Comparison of ENCODE assay signal across 1 cellular context in the genomic region with DNA sequence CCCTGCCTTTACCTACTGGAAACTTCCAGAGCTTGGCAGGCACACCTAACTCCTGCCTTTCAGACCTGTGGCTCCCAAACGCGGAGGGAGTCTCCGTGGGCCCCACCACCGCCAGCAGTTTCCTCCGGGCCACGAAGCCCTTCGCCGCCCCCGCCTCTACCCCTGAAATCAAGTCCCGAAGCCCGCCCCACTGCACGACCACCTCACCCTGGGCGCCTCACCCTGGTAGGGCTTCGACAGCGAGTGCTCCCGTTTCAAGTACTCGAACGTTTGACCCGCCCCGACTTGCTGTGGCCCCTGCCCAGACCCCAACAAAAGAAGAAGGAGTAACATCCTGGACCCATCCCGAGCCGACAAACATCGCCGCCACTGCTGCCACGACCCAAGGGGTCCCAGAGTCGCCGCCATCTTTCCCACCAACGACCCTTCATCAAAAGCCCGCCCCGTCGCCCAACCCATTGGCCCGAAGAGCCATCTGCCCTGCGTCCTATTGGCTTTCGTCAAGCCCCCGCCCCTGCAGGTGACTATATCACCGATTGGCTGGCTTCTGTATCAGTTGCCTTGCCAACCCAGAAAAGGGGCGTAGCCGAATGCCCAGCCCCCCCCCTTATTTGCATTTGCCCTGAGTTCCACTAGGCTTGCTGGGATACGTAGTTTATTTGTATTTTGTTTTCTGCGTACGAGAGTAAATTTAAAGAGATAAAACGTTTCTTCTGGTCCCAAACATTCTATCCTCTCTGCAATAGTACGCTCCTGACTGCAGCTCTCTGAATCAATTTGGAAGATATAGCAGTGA.
A peak's percentile ranks its signal among the peaks of the same experiment; 100 is the strongest.
TF ChIP-seq lines count a peak whose summit lies in the region.

A gene with protein sequence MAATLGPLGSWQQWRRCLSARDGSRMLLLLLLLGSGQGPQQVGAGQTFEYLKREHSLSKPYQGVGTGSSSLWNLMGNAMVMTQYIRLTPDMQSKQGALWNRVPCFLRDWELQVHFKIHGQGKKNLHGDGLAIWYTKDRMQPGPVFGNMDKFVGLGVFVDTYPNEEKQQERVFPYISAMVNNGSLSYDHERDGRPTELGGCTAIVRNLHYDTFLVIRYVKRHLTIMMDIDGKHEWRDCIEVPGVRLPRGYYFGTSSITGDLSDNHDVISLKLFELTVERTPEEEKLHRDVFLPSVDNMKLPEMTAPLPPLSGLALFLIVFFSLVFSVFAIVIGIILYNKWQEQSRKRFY (minus strand): TSS at position 432 of the 796 bp plus-strand sequence. CDS start 24 bp downstream, at position 408.

TF ChIP-seq in HepG2, 621 proteins besides CTCF, POLR2A, EP300 and RAD21 (continued from another document and continues in another):
- TF ChIP-seq, protein P1, sequence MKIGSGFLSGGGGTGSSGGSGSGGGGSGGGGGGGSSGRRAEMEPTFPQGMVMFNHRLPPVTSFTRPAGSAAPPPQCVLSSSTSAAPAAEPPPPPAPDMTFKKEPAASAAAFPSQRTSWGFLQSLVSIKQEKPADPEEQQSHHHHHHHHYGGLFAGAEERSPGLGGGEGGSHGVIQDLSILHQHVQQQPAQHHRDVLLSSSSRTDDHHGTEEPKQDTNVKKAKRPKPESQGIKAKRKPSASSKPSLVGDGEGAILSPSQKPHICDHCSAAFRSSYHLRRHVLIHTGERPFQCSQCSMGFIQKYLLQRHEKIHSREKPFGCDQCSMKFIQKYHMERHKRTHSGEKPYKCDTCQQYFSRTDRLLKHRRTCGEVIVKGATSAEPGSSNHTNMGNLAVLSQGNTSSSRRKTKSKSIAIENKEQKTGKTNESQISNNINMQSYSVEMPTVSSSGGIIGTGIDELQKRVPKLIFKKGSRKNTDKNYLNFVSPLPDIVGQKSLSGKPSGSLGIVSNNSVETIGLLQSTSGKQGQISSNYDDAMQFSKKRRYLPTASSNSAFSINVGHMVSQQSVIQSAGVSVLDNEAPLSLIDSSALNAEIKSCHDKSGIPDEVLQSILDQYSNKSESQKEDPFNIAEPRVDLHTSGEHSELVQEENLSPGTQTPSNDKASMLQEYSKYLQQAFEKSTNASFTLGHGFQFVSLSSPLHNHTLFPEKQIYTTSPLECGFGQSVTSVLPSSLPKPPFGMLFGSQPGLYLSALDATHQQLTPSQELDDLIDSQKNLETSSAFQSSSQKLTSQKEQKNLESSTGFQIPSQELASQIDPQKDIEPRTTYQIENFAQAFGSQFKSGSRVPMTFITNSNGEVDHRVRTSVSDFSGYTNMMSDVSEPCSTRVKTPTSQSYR (CRISPR knock-in tag; IDR thresholded peaks at IDR 0.05; ENCODE audit: borderline replicate concordance), result peak; percentile 29; the same call in 1 of the 2 replicates
- TF ChIP-seq, protein P2, sequence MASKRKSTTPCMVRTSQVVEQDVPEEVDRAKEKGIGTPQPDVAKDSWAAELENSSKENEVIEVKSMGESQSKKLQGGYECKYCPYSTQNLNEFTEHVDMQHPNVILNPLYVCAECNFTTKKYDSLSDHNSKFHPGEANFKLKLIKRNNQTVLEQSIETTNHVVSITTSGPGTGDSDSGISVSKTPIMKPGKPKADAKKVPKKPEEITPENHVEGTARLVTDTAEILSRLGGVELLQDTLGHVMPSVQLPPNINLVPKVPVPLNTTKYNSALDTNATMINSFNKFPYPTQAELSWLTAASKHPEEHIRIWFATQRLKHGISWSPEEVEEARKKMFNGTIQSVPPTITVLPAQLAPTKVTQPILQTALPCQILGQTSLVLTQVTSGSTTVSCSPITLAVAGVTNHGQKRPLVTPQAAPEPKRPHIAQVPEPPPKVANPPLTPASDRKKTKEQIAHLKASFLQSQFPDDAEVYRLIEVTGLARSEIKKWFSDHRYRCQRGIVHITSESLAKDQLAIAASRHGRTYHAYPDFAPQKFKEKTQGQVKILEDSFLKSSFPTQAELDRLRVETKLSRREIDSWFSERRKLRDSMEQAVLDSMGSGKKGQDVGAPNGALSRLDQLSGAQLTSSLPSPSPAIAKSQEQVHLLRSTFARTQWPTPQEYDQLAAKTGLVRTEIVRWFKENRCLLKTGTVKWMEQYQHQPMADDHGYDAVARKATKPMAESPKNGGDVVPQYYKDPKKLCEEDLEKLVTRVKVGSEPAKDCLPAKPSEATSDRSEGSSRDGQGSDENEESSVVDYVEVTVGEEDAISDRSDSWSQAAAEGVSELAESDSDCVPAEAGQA (IDR thresholded peaks at IDR 0.05; ENCODE audit: low read depth), result peak; percentile 42; the same call in 1 of the 2 replicates
- TF ChIP-seq, protein P2 (CRISPR knock-in tag; IDR thresholded peaks at IDR 0.05; ENCODE audit: borderline replicate concordance), result no peak
- TF ChIP-seq ZNF460 (CRISPR knock-in tag; IDR thresholded peaks at IDR 0.05; ENCODE audit: borderline replicate concordance) (no peak), SP5 (CRISPR knock-in tag; IDR thresholded peaks at IDR 0.05; ENCODE audit: borderline replicate concordance, low read depth) (no peak; the same call in 1 of the 2 replicates), REL (CRISPR knock-in tag; conservative IDR thresholded peaks at IDR 0.05) (no peak), CHD2 (IDR thresholded peaks at IDR 0.05; ENCODE audit: low read depth, low read length) (0 out of 2 replicates have a peak, but pooled peaks have one; percentile 17), MED1 (CRISPR knock-in tag; IDR thresholded peaks at IDR 0.05) (peak; percentile 35; the same call in 1 of the 2 replicates), PHF21A (CRISPR knock-in tag; IDR thresholded peaks at IDR 0.05) (no peak; the same call in 1 of the 2 replicates), SP2 (CRISPR knock-in tag; IDR thresholded peaks at IDR 0.05) (peak; percentile 93)
- TF ChIP-seq, protein P3, sequence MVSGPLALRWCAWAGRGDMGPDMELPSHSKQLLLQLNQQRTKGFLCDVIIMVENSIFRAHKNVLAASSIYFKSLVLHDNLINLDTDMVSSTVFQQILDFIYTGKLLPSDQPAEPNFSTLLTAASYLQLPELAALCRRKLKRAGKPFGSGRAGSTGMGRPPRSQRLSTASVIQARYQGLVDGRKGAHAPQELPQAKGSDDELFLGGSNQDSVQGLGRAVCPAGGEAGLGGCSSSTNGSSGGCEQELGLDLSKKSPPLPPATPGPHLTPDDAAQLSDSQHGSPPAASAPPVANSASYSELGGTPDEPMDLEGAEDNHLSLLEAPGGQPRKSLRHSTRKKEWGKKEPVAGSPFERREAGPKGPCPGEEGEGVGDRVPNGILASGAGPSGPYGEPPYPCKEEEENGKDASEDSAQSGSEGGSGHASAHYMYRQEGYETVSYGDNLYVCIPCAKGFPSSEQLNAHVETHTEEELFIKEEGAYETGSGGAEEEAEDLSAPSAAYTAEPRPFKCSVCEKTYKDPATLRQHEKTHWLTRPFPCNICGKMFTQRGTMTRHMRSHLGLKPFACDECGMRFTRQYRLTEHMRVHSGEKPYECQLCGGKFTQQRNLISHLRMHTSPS (CRISPR knock-in tag; IDR thresholded peaks at IDR 0.05; ENCODE audit: low read depth), result no peak
- TF ChIP-seq, protein P4, sequence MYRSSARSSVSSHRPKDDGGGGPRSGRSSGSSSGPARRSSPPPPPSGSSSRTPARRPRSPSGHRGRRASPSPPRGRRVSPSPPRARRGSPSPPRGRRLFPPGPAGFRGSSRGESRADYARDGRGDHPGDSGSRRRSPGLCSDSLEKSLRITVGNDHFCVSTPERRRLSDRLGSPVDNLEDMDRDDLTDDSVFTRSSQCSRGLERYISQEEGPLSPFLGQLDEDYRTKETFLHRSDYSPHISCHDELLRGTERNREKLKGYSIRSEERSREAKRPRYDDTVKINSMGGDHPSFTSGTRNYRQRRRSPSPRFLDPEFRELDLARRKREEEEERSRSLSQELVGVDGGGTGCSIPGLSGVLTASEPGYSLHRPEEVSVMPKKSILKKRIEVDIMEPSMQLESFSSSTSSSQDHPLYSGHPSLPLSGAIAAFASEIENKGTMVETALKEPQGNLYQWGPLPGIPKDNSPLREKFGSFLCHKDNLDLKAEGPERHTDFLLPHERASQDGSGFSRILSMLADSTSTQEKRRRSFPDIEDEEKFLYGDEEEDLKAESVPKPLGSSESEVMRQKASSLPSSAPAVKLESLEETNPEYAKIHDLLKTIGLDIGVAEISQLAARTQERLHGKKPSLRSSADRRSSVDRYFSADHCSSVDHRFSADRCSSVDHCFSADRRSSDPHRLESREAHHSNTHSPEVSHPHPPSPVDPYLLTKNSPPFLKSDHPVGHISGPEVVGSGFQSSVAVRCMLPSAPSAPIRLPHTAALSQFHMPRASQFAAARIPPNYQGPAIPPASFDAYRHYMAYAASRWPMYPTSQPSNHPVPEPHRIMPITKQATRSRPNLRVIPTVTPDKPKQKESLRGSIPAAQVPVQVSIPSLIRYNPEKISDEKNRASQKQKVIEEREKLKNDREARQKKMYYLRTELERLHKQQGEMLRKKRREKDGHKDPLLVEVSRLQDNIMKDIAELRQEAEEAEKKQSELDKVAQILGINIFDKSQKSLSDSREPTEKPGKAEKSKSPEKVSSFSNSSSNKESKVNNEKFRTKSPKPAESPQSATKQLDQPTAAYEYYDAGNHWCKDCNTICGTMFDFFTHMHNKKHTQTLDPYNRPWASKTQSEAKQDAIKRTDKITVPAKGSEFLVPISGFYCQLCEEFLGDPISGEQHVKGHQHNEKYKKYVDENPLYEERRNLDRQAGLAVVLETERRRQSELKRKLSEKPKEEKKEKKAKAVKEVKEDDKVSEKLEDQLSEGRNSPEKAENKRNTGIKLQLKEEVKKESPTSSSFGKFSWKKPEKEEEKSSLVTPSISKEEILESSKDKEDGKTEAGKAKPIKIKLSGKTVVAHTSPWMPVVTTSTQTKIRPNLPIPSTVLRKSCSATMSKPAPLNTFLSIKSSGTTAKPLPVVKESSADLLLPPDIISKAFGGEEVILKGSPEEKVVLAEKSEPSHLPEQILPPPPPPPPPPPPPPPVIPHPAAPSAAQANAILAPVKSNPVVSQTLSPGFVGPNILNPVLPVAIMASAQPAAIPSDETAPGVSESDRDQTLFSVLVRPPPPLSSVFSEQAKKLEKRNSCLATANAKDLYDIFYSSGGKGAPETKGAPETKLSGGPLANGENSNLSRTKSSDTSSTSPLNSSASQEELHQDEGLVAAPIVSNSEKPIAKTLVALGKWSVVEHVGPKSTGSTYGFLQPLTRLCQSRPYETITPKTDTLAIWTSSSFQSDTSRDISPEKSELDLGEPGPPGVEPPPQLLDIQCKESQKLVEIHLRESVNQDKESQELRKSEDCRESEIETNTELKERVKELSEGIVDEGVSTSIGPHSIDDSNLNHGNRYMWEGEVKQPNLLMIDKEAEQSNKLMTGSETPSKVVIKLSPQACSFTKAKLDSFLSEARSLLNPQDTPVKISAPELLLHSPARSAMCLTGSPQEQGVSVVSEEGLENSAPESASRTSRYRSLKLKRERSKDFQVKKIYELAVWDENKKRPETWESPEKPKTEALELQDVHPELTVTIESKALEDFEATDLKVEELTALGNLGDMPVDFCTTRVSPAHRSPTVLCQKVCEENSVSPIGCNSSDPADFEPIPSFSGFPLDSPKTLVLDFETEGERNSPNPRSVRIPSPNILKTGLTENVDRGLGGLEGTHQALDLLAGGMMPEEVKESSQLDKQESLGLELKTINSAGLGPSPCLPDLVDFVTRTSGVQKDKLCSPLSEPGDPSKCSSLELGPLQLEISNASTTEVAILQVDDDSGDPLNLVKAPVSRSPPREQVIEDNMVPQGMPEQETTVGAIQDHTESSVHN (CRISPR knock-in tag; IDR thresholded peaks at IDR 0.05), result no peak; the same call in 1 of the 2 replicates
- TF ChIP-seq, protein P5, sequence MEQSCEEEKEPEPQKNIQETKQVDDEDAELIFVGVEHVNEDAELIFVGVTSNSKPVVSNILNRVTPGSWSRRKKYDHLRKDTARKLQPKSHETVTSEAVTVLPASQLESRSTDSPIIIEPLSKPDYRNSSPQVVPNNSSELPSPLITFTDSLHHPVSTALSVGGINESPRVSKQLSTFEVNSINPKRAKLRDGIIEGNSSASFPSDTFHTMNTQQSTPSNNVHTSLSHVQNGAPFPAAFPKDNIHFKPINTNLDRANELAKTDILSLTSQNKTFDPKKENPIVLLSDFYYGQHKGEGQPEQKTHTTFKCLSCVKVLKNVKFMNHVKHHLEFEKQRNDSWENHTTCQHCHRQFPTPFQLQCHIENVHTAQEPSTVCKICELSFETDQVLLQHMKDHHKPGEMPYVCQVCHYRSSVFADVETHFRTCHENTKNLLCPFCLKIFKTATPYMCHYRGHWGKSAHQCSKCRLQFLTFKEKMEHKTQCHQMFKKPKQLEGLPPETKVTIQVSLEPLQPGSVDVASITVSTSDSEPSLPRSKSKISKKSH (CRISPR knock-in tag; IDR thresholded peaks at IDR 0.05; ENCODE audit: borderline replicate concordance), result peak; percentile 96
- TF ChIP-seq, protein P6, sequence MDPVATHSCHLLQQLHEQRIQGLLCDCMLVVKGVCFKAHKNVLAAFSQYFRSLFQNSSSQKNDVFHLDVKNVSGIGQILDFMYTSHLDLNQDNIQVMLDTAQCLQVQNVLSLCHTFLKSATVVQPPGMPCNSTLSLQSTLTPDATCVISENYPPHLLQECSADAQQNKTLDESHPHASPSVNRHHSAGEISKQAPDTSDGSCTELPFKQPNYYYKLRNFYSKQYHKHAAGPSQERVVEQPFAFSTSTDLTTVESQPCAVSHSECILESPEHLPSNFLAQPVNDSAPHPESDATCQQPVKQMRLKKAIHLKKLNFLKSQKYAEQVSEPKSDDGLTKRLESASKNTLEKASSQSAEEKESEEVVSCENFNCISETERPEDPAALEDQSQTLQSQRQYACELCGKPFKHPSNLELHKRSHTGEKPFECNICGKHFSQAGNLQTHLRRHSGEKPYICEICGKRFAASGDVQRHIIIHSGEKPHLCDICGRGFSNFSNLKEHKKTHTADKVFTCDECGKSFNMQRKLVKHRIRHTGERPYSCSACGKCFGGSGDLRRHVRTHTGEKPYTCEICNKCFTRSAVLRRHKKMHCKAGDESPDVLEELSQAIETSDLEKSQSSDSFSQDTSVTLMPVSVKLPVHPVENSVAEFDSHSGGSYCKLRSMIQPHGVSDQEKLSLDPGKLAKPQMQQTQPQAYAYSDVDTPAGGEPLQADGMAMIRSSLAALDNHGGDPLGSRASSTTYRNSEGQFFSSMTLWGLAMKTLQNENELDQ (CRISPR knock-in tag; IDR thresholded peaks at IDR 0.05; ENCODE audit: borderline replicate concordance), result no peak
- TF ChIP-seq, protein P7, sequence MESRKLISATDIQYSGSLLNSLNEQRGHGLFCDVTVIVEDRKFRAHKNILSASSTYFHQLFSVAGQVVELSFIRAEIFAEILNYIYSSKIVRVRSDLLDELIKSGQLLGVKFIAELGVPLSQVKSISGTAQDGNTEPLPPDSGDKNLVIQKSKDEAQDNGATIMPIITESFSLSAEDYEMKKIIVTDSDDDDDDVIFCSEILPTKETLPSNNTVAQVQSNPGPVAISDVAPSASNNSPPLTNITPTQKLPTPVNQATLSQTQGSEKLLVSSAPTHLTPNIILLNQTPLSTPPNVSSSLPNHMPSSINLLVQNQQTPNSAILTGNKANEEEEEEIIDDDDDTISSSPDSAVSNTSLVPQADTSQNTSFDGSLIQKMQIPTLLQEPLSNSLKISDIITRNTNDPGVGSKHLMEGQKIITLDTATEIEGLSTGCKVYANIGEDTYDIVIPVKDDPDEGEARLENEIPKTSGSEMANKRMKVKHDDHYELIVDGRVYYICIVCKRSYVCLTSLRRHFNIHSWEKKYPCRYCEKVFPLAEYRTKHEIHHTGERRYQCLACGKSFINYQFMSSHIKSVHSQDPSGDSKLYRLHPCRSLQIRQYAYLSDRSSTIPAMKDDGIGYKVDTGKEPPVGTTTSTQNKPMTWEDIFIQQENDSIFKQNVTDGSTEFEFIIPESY (CRISPR knock-in tag; IDR thresholded peaks at IDR 0.05), result no peak
